In the genomic region with DNA sequence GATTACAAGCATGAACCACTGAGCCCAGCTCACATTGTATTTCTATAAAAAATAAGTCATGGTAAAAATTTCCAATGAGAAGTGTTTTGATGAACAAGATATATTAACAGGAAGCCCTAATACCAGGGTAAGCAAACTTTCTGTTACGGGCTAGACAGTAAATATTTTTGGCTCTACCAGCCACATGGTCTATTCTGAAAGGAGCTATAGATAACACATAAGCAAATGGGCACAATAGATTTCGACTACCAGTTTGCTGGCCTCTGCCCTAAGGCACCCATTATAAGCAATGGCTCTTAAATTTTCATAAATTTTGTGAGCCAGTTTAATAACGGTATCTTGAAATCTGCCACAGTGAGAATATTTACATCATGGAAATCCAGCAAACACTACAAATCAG, we compare ENCODE assay signal across 14 cellular contexts. TPM values are rescaled to one million over a fixed set of nuclear protein-coding genes. Genes with fewer than 3 reads are reported as not detected.
DNase-seq lines count a peak whose midpoint lies in the region; ATAC-seq lines count a peak whose summit lies in the region.
"Had no signal": no experiment of that assay in that cellular context is flagged by ENCODE, and none has a peak within 500 bp of the region (broad histone marks: within the 10 kb centered on the region; RNA-seq: fewer than 3 reads in every experiment).

No MANE protein-coding gene starts in this region.

- H4K8ac ChIP-seq in trophoblast cell (ENCODE audit: low read depth, low read length): no peak overlapping the region

- no peaks in the 10 kb centered on the region for H3K27me3 ChIP-seq in trophoblast cell (ENCODE audit: insufficient read depth, low read length)
- H3K27me3 ChIP-seq: vagina had no signal

- no peak overlapping the region for H3K14ac ChIP-seq in trophoblast cell (ENCODE audit: low read length)

- CTCF ChIA-PET in activated CD8-positive, alpha-beta memory T cell treated with anti-CD3 and anti-CD28 coated beads, Interleukin-2, amount 10 ng/mL, durations not matched to agents 7 days and 5 days (lab: Charles Lee): interaction anchor here (0.7 to 1.2 kb wide), 3 partner anchors 11 to 75 kb away, joined by 3 read pairs; no protein-coding TSS in a partner anchor

- no peak overlapping the region for H3K4me3 Mint-ChIP-seq in activated CD8-positive, alpha-beta memory T cell treated with anti-CD3 and anti-CD28 coated beads, Interleukin-2, amount 10 ng/mL, durations not matched to agents 7 days and 5 days

- no peak overlapping the region for H2BK12ac ChIP-seq in trophoblast cell (ENCODE audit: low read length)

- no peaks in the 10 kb centered on the region for H3K9me3 ChIP-seq in trophoblast cell (ENCODE audit: insufficient read depth, low read depth, low read length)
- H3K9me3 ChIP-seq: vagina had no signal

- no peak overlapping the region for H3K23ac ChIP-seq in trophoblast cell (ENCODE audit: low read length)

- no peaks in the 10 kb centered on the region for H3K27me3 Mint-ChIP-seq in activated CD8-positive, alpha-beta memory T cell treated with anti-CD3 and anti-CD28 coated beads, Interleukin-2, amount 10 ng/mL, durations not matched to agents 7 days and 5 days

- H3K4me3 ChIP-seq in trophoblast cell (ENCODE audit: low read depth, low read length): no peak overlapping the region
- H3K4me3 ChIP-seq: vagina had no signal

- H3K79me1 ChIP-seq in trophoblast cell (ENCODE audit: low read length): no peaks in the 10 kb centered on the region

- no peak overlapping the region for H4K91ac ChIP-seq in trophoblast cell (ENCODE audit: low read depth, low read length)

- H3K36me3 Mint-ChIP-seq in activated naive CD4-positive, alpha-beta T cell treated with anti-CD3 and anti-CD28 coated beads, Interleukin-2, amount 50 U/mL, for 72 hours: peaks cover 0 to 11% of the 10 kb centered on the region in 2 donors
- peaks cover 21% of the 10 kb centered on the region for H3K36me3 Mint-ChIP-seq in activated CD8-positive, alpha-beta memory T cell treated with anti-CD3 and anti-CD28 coated beads, Interleukin-2, amount 10 ng/mL, durations not matched to agents 7 days and 5 days

- H3K36me3 ChIP-seq in trophoblast cell (ENCODE audit: control insufficient read depth in 1 of 2, insufficient read depth in 2 of 2, low read length in 2 of 2): peaks cover 0 to 3% of the 10 kb centered on the region in 2 experiments
- H3K36me3 ChIP-seq: vagina had no signal

- H3K27ac Mint-ChIP-seq in activated naive CD4-positive, alpha-beta T cell treated with anti-CD3 and anti-CD28 coated beads, Interleukin-2, amount 50 U/mL, for 72 hours: peak overlapping the region; percentile 62 to 67
- no peak overlapping the region for H3K27ac Mint-ChIP-seq in activated CD8-positive, alpha-beta memory T cell treated with anti-CD3 and anti-CD28 coated beads, Interleukin-2, amount 10 ng/mL, durations not matched to agents 7 days and 5 days

- no peak overlapping the region for H3K9ac ChIP-seq in trophoblast cell (ENCODE audit: low read length)

- no peak overlapping the region for H2AFZ ChIP-seq in trophoblast cell (ENCODE audit: insufficient read depth, low read length, poor library complexity)

- peak overlapping the region; percentile 97 for H3K4ac ChIP-seq in trophoblast cell (ENCODE audit: low read depth, low read length)

- H4K12ac ChIP-seq in trophoblast cell (ENCODE audit: low read depth, low read length): no peak overlapping the region

- H3K4me2 ChIP-seq in trophoblast cell (ENCODE audit: low read length): no peak overlapping the region

- H2BK5ac ChIP-seq in trophoblast cell (ENCODE audit: low read depth, low read length, poor library complexity): no peak overlapping the region

- H3K4me1 ChIP-seq in trophoblast cell (ENCODE audit: control insufficient read depth in 1 of 2, insufficient read depth in 2 of 2, low read length in 2 of 2): no peaks in the 10 kb centered on the region

- no peak for ATAC-seq in activated naive CD4-positive, alpha-beta T cell treated with anti-CD3 and anti-CD28 coated beads, Interleukin-2, amount 50 U/mL, for 72 hours
- ATAC-seq in GM21723 (IDR thresholded peaks at IDR 0.05; ENCODE audit: unreplicated experiment) (peak; percentile 34), HG03521 (IDR thresholded peaks at IDR 0.05; ENCODE audit: unreplicated experiment) (peak; percentile 35), HG03135 (IDR thresholded peaks at IDR 0.05; ENCODE audit: unreplicated experiment) (no peak)
- ATAC-seq in activated CD8-positive, alpha-beta memory T cell treated with anti-CD3 and anti-CD28 coated beads, Interleukin-2, amount 10 ng/mL, durations not matched to agents 7 days and 5 days: no peak

- no peak for DNase-seq in activated naive CD4-positive, alpha-beta T cell treated with anti-CD3 and anti-CD28 coated beads, Interleukin-2, amount 50 U/mL, for 72 hours (ENCODE audit: low spot score in 2 of 2)
- DNase-seq in activated naive CD4-positive, alpha-beta T cell (lab: John Stamatoyannopoulos, UW): no peak
- no peak for DNase-seq in trophoblast cell
- DNase-seq in H4 (ENCODE audit: low spot score): no peak
- no peak for DNase-seq in activated CD8-positive, alpha-beta memory T cell treated with anti-CD3 and anti-CD28 coated beads, Interleukin-2, amount 10 ng/mL, durations not matched to agents 7 days and 5 days
- DNase-seq: anterior cingulate cortex, DMS 273 treated with DMSO at 0.1 percent for 48 hours, IMR-90, NCI-H1436 treated with DMSO at 0.1 percent for 48 hours, SHP77 treated with DMSO at 0.1 percent for 48 hours had no signal

- no peaks in the 10 kb centered on the region for H3K9me3 Mint-ChIP-seq in activated naive CD4-positive, alpha-beta T cell treated with anti-CD3 and anti-CD28 coated beads, Interleukin-2, amount 50 U/mL, for 72 hours
- H3K9me3 Mint-ChIP-seq in activated CD8-positive, alpha-beta memory T cell treated with anti-CD3 and anti-CD28 coated beads, Interleukin-2, amount 10 ng/mL, durations not matched to agents 7 days and 5 days (ENCODE audit: low read depth): no peaks in the 10 kb centered on the region

- no peak overlapping the region for H2BK120ac ChIP-seq in trophoblast cell (ENCODE audit: insufficient read depth, low read length, poor library complexity)

- H3K79me2 ChIP-seq in trophoblast cell (ENCODE audit: control insufficient read depth, insufficient read depth, low read length, poor library complexity): peaks cover 22% of the 10 kb centered on the region

- H3K18ac ChIP-seq in trophoblast cell (ENCODE audit: low read length): no peak overlapping the region

- WGBS in trophoblast cell (ENCODE audit: extremely low coverage, insufficient coverage, insufficient read length): no CpG with 5 or more reads among the region's 3 CpGs

- H3K27ac ChIP-seq in trophoblast cell (ENCODE audit: low read depth, low read length): no peak overlapping the region
- H3K27ac ChIP-seq: vagina had no signal

- H3K4me1 Mint-ChIP-seq in activated CD8-positive, alpha-beta memory T cell treated with anti-CD3 and anti-CD28 coated beads, Interleukin-2, amount 10 ng/mL, durations not matched to agents 7 days and 5 days: peaks cover 47% of the 10 kb centered on the region

- H2AK5ac ChIP-seq in trophoblast cell (ENCODE audit: low read length): no peak overlapping the region

RNA-seq across cellular contexts. Expression of a gene that starts 8.1 kb away (rescaled TPM):
- total RNA-seq in activated naive CD4-positive, alpha-beta T cell treated with anti-CD3 and anti-CD28 coated beads, Interleukin-2, amount 50 U/mL, for 72 hours: 100 to 1,000 TPM in 1 of 2 donors, 10 to 100 TPM in 1; 96.8 to 118 TPM
- 110 TPM in 2 replicates for polyA plus RNA-seq in trophoblast cell (2013)
- total RNA-seq in H4 (2014; rRNA removed; shearing (Covaris generic)): 89.6 and 94.6 TPM in 2 replicates
- total RNA-seq in activated CD8-positive, alpha-beta memory T cell treated with anti-CD3 and anti-CD28 coated beads, Interleukin-2, amount 10 ng/mL, durations not matched to agents 7 days and 5 days: 10 to 100 TPM; 90.3 to 100.0 TPM

Comparison
In these comparisons a context has a peak if more than half of its experiments do, and no peak if none do; other contexts are left out.
1. ATAC-seq: peak in GM21723 (single experiment) and HG03521 (single experiment); none in activated naive CD4-positive, alpha-beta T cell treated with anti-CD3 and anti-CD28 coated beads, Interleukin-2, amount 50 U/mL, for 72 hours (0 of 2), HG03135 (single experiment) and activated CD8-positive, alpha-beta memory T cell treated with anti-CD3 and anti-CD28 coated beads, Interleukin-2, amount 10 ng/mL, durations not matched to agents 7 days and 5 days (single experiment).